Comparison of ENCODE assay signal across 1 cellular context in genomic region chr1:21927531-21928237, GRCh38.
TF ChIP-seq lines count a peak whose summit lies in the region.

No MANE protein-coding gene starts in this region.

TF ChIP-seq in HepG2, 621 proteins besides CTCF, POLR2A, EP300 and RAD21 (continues in another document):
- TF ChIP-seq ZNF598 (CRISPR knock-in tag; IDR thresholded peaks at IDR 0.05; ENCODE audit: borderline replicate concordance) (0 out of 2 replicates have a peak, but pooled peaks have one; percentile 52), SP5 (CRISPR knock-in tag; IDR thresholded peaks at IDR 0.05; ENCODE audit: borderline replicate concordance, low read depth) (peak; percentile 36; the same call in 1 of the 2 replicates), ZNF292 (CRISPR knock-in tag; IDR thresholded peaks at IDR 0.05; ENCODE audit: borderline replicate concordance, low read depth) (peak; percentile 31; the same call in 1 of the 2 replicates), THAP9 (CRISPR knock-in tag; IDR thresholded peaks at IDR 0.05; ENCODE audit: borderline replicate concordance) (no peak), ZMYM3 (CRISPR knock-in tag; IDR thresholded peaks at IDR 0.05) (peak; percentile 94), HNF1A (IDR thresholded peaks at IDR 0.05; ENCODE audit: low read depth) (no peak), HNF1A (CRISPR knock-in tag; IDR thresholded peaks at IDR 0.05; ENCODE audit: borderline replicate concordance) (0 out of 2 replicates have a peak, but pooled peaks have one; percentile 22), AKAP8 (CRISPR knock-in tag; IDR thresholded peaks at IDR 0.05) (0 out of 2 replicates have a peak, but pooled peaks have one; percentile 29), ZNF891 (CRISPR knock-in tag; IDR thresholded peaks at IDR 0.05) (peak; percentile 66; the same call in 1 of the 2 replicates), ZNF496 (CRISPR knock-in tag; IDR thresholded peaks at IDR 0.05; ENCODE audit: insufficient replicate concordance) (no peak), BCL6 (CRISPR knock-in tag; IDR thresholded peaks at IDR 0.05) (0 out of 2 replicates have a peak, but pooled peaks have one; percentile 9), ZNF768 (CRISPR knock-in tag; IDR thresholded peaks at IDR 0.05) (peak; percentile 100), ZBTB7B (CRISPR knock-in tag; IDR thresholded peaks at IDR 0.05) (0 out of 2 replicates have a peak, but pooled peaks have one; percentile 54), PAXIP1 (CRISPR knock-in tag; conservative IDR thresholded peaks at IDR 0.05) (peak; percentile 52; the same call in 1 of the 2 replicates), FOXA3 (CRISPR knock-in tag; IDR thresholded peaks at IDR 0.05) (0 out of 2 replicates have a peak, but pooled peaks have one; percentile 23), ADNP (CRISPR knock-in tag; IDR thresholded peaks at IDR 0.05) (0 out of 2 replicates have a peak, but pooled peaks have one; percentile 22), ZNF652 (CRISPR knock-in tag; IDR thresholded peaks at IDR 0.05; ENCODE audit: borderline replicate concordance, low read depth) (no peak), SSRP1 (CRISPR knock-in tag; IDR thresholded peaks at IDR 0.05) (peak; percentile 72; the same call in 1 of the 2 replicates), NR2F6 (IDR thresholded peaks at IDR 0.05) (no peak), NR2F6 (CRISPR knock-in tag; IDR thresholded peaks at IDR 0.05) (0 out of 2 replicates have a peak, but pooled peaks have one; percentile 38), HNF4A (CRISPR knock-in tag; IDR thresholded peaks at IDR 0.05) (peak; percentile 69), ATRX (CRISPR knock-in tag; IDR thresholded peaks at IDR 0.05; ENCODE audit: borderline replicate concordance) (no peak), ELF3 (CRISPR knock-in tag; IDR thresholded peaks at IDR 0.05) (peak; percentile 51; the same call in 1 of the 2 replicates), ZFX (CRISPR knock-in tag; IDR thresholded peaks at IDR 0.05; ENCODE audit: low read depth) (0 out of 2 replicates have a peak, but pooled peaks have one; percentile 23), TBP (CRISPR knock-in tag; IDR thresholded peaks at IDR 0.05) (no peak), KLF6 (CRISPR knock-in tag; IDR thresholded peaks at IDR 0.05) (no peak), ZNF274 (CRISPR knock-in tag; IDR thresholded peaks at IDR 0.05) (peak; percentile 55; the same call in 1 of the 2 replicates), FOXO1 (CRISPR knock-in tag; IDR thresholded peaks at IDR 0.05) (no peak), LCORL (IDR thresholded peaks at IDR 0.05) (no peak), LCORL (CRISPR knock-in tag; IDR thresholded peaks at IDR 0.05) (peak; percentile 54; the same call in 1 of the 2 replicates), ZNF687 (CRISPR knock-in tag; IDR thresholded peaks at IDR 0.05) (peak; percentile 61), JUND (CRISPR knock-in tag; IDR thresholded peaks at IDR 0.05) (no peak), NCOA2 (CRISPR knock-in tag; IDR thresholded peaks at IDR 0.05) (peak; percentile 10; the same call in 1 of the 2 replicates), ZNF839 (CRISPR knock-in tag; IDR thresholded peaks at IDR 0.05; ENCODE audit: borderline replicate concordance) (no peak)
- TF ChIP-seq, protein P1, sequence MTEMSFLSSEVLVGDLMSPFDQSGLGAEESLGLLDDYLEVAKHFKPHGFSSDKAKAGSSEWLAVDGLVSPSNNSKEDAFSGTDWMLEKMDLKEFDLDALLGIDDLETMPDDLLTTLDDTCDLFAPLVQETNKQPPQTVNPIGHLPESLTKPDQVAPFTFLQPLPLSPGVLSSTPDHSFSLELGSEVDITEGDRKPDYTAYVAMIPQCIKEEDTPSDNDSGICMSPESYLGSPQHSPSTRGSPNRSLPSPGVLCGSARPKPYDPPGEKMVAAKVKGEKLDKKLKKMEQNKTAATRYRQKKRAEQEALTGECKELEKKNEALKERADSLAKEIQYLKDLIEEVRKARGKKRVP (CRISPR knock-in tag; IDR thresholded peaks at IDR 0.05), result no peak
- TF ChIP-seq, protein P2, sequence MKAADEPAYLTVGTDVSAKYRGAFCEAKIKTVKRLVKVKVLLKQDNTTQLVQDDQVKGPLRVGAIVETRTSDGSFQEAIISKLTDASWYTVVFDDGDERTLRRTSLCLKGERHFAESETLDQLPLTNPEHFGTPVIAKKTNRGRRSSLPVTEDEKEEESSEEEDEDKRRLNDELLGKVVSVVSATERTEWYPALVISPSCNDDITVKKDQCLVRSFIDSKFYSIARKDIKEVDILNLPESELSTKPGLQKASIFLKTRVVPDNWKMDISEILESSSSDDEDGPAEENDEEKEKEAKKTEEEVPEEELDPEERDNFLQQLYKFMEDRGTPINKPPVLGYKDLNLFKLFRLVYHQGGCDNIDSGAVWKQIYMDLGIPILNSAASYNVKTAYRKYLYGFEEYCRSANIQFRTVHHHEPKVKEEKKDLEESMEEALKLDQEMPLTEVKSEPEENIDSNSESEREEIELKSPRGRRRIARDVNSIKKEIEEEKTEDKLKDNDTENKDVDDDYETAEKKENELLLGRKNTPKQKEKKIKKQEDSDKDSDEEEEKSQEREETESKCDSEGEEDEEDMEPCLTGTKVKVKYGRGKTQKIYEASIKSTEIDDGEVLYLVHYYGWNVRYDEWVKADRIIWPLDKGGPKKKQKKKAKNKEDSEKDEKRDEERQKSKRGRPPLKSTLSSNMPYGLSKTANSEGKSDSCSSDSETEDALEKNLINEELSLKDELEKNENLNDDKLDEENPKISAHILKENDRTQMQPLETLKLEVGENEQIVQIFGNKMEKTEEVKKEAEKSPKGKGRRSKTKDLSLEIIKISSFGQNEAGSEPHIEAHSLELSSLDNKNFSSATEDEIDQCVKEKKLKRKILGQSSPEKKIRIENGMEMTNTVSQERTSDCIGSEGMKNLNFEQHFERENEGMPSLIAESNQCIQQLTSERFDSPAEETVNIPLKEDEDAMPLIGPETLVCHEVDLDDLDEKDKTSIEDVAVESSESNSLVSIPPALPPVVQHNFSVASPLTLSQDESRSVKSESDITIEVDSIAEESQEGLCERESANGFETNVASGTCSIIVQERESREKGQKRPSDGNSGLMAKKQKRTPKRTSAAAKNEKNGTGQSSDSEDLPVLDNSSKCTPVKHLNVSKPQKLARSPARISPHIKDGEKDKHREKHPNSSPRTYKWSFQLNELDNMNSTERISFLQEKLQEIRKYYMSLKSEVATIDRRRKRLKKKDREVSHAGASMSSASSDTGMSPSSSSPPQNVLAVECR (CRISPR knock-in tag; IDR thresholded peaks at IDR 0.05; ENCODE audit: borderline replicate concordance), result peak; percentile 38; the same call in 1 of the 2 replicates
- TF ChIP-seq, protein P3, sequence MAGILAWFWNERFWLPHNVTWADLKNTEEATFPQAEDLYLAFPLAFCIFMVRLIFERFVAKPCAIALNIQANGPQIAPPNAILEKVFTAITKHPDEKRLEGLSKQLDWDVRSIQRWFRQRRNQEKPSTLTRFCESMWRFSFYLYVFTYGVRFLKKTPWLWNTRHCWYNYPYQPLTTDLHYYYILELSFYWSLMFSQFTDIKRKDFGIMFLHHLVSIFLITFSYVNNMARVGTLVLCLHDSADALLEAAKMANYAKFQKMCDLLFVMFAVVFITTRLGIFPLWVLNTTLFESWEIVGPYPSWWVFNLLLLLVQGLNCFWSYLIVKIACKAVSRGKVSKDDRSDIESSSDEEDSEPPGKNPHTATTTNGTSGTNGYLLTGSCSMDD (CRISPR knock-in tag; IDR thresholded peaks at IDR 0.05), result no peak
